In the genomic region with DNA sequence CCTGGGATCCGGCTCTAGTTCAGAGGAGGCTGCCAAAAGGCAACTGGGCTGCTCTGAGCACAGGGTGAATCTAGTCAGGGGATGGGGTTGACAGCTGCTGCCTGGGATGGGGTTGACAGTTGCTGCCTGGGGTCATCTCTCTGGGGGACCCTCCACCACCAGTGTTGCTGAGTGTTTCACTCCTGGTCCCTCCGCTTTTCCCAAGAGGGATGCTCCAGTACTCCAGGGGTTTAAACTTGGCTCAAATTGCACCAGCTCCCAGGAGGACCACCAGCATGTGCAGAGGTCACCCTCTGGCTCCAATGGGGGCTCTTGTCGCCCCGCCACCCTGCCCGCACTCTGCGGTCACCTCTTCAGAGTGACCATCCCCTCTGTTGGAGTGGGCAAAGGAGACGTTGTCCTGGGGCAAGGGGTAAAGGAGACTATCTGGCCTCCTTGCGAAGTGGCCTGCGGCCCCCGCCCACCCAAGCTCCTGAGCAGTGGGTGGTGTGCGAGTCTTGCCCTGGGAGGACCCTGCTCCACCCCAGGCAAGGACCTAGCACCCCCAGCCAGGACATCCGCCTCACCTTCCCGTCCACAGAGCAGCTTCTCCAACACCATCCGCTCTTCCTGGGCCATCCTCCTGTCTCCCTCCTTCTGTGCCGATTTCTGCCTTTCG, we compare ENCODE assay signal across 1 cellular context.
TF ChIP-seq lines count a peak whose summit lies in the region.

No MANE protein-coding gene starts in this region.

TF ChIP-seq in H1, 55 proteins besides CTCF, POLR2A, EP300 and RAD21:
- no peak for TF ChIP-seq YY1 (IDR thresholded peaks at IDR 0.05; ENCODE audit: low read depth, low read length)
- TF ChIP-seq POU5F1 (IDR thresholded peaks at IDR 0.05; ENCODE audit: low read depth, low read length) = no peak
- TF ChIP-seq, protein P1, sequence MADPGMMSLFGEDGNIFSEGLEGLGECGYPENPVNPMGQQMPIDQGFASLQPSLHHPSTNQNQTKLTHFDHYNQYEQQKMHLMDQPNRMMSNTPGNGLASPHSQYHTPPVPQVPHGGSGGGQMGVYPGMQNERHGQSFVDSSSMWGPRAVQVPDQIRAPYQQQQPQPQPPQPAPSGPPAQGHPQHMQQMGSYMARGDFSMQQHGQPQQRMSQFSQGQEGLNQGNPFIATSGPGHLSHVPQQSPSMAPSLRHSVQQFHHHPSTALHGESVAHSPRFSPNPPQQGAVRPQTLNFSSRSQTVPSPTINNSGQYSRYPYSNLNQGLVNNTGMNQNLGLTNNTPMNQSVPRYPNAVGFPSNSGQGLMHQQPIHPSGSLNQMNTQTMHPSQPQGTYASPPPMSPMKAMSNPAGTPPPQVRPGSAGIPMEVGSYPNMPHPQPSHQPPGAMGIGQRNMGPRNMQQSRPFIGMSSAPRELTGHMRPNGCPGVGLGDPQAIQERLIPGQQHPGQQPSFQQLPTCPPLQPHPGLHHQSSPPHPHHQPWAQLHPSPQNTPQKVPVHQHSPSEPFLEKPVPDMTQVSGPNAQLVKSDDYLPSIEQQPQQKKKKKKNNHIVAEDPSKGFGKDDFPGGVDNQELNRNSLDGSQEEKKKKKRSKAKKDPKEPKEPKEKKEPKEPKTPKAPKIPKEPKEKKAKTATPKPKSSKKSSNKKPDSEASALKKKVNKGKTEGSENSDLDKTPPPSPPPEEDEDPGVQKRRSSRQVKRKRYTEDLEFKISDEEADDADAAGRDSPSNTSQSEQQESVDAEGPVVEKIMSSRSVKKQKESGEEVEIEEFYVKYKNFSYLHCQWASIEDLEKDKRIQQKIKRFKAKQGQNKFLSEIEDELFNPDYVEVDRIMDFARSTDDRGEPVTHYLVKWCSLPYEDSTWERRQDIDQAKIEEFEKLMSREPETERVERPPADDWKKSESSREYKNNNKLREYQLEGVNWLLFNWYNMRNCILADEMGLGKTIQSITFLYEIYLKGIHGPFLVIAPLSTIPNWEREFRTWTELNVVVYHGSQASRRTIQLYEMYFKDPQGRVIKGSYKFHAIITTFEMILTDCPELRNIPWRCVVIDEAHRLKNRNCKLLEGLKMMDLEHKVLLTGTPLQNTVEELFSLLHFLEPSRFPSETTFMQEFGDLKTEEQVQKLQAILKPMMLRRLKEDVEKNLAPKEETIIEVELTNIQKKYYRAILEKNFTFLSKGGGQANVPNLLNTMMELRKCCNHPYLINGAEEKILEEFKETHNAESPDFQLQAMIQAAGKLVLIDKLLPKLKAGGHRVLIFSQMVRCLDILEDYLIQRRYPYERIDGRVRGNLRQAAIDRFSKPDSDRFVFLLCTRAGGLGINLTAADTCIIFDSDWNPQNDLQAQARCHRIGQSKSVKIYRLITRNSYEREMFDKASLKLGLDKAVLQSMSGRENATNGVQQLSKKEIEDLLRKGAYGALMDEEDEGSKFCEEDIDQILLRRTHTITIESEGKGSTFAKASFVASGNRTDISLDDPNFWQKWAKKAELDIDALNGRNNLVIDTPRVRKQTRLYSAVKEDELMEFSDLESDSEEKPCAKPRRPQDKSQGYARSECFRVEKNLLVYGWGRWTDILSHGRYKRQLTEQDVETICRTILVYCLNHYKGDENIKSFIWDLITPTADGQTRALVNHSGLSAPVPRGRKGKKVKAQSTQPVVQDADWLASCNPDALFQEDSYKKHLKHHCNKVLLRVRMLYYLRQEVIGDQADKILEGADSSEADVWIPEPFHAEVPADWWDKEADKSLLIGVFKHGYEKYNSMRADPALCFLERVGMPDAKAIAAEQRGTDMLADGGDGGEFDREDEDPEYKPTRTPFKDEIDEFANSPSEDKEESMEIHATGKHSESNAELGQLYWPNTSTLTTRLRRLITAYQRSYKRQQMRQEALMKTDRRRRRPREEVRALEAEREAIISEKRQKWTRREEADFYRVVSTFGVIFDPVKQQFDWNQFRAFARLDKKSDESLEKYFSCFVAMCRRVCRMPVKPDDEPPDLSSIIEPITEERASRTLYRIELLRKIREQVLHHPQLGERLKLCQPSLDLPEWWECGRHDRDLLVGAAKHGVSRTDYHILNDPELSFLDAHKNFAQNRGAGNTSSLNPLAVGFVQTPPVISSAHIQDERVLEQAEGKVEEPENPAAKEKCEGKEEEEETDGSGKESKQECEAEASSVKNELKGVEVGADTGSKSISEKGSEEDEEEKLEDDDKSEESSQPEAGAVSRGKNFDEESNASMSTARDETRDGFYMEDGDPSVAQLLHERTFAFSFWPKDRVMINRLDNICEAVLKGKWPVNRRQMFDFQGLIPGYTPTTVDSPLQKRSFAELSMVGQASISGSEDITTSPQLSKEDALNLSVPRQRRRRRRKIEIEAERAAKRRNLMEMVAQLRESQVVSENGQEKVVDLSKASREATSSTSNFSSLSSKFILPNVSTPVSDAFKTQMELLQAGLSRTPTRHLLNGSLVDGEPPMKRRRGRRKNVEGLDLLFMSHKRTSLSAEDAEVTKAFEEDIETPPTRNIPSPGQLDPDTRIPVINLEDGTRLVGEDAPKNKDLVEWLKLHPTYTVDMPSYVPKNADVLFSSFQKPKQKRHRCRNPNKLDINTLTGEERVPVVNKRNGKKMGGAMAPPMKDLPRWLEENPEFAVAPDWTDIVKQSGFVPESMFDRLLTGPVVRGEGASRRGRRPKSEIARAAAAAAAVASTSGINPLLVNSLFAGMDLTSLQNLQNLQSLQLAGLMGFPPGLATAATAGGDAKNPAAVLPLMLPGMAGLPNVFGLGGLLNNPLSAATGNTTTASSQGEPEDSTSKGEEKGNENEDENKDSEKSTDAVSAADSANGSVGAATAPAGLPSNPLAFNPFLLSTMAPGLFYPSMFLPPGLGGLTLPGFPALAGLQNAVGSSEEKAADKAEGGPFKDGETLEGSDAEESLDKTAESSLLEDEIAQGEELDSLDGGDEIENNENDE (IDR thresholded peaks at IDR 0.05; ENCODE audit: insufficient replicate concordance, low read length) = no peak
- no peak for TF ChIP-seq RXRA (IDR thresholded peaks at IDR 0.05; ENCODE audit: insufficient read depth, low read depth, low read length)
- TF ChIP-seq EZH2 (IDR thresholded peaks at IDR 0.05; ENCODE audit: low read depth, low read length, severe bottlenecking) = no peak
- TF ChIP-seq, protein P2, sequence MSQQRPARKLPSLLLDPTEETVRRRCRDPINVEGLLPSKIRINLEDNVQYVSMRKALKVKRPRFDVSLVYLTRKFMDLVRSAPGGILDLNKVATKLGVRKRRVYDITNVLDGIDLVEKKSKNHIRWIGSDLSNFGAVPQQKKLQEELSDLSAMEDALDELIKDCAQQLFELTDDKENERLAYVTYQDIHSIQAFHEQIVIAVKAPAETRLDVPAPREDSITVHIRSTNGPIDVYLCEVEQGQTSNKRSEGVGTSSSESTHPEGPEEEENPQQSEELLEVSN (IDR thresholded peaks at IDR 0.05) = no peak
- no peak for TF ChIP-seq RNF2 (IDR thresholded peaks at IDR 0.05; ENCODE audit: borderline replicate concordance, low read depth, low read length, missing control alignments, poor library complexity, severe bottlenecking)
- no peak for TF ChIP-seq SIX5 (IDR thresholded peaks at IDR 0.05; ENCODE audit: low read depth, low read length)
